24 cellular contexts compared by ENCODE assay signal in the genomic region with DNA sequence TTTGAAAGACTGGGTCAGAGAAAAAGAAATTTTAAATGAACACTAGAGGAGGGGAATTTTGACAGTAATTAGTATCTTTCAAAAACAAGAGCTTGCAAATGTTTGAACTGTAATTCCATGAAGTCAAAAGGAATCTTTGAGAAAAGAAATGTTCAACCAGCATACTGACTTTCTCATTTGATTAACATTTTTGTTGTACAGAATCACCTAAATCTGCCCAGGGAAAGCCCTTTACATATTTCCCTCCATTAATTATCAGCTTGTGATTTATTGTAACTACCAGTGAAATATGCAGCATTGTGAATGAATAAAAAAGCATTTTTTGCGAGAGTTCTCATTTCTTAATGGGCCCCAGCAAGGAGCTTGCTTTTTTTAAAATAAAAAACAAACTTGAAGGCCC.
DNase-seq lines count a peak whose midpoint lies in the region; ATAC-seq, FAIRE-seq and TF ChIP-seq lines count a peak whose summit lies in the region.
"Had no signal": no experiment of that assay in that cellular context is flagged by ENCODE, and none has a peak within 500 bp of the region (broad histone marks: within the 10 kb centered on the region; RNA-seq: fewer than 3 reads in every experiment).

No MANE protein-coding gene starts in this region.

- TF ChIP-seq RAD21 in K562 (CRISPR knock-in tag; conservative IDR thresholded peaks at IDR 0.05 in 1 of 2, IDR thresholded peaks at IDR 0.05 in 1 of 2), result no peak

- H3K27ac ChIP-seq in RWPE2 (ENCODE audit: poor library complexity, severe bottlenecking) (peak overlapping the region; percentile 96), K562 (ENCODE audit: extremely low read depth, low read depth, low read length) (peak overlapping the region; percentile 10; the same call in 1 of the 3 replicates)
- H3K27ac ChIP-seq: A549, SJCRH30 had no signal

- intact Hi-C loops in K562 (cut with micrococcal nuclease), result no loop called here

- in situ Hi-C loops in K562 (cut with MboI), result no loop called here

- peaks cover 49% of the 10 kb centered on the region for H3K4me1 ChIP-seq in RWPE2 (ENCODE audit: insufficient read depth, poor library complexity, severe bottlenecking)
- H3K4me1 ChIP-seq in K562 (replicated peaks in 1 of 2; ENCODE audit: control insufficient read depth in 2 of 2, insufficient read depth in 2 of 2, low read length in 2 of 2), result peaks cover 12 to 51% of the 10 kb centered on the region in 2 experiments
- H3K4me1 ChIP-seq: SJCRH30 had no signal

- 50% methylated on average over 1 of the region's 1 CpG for WGBS in K562 (ENCODE audit: insufficient coverage, low coverage, missing lambda C conversion rate)

- H3K4me3 ChIP-seq in RWPE2 (ENCODE audit: severe bottlenecking) (no peak overlapping the region), K562 (no peak overlapping the region), retinal pigment epithelial cell (ENCODE audit: low read length) (no peak overlapping the region)
- H3K4me3 ChIP-seq: A549, SJCRH30 had no signal

- H3K9ac ChIP-seq in K562 (ENCODE audit: insufficient read depth in 1 of 2, low read depth in 2 of 2, low read length in 2 of 2), result no peak overlapping the region; a peak in 1 of 4 replicates

- peak overlapping the region; percentile 33; the same call in 1 of the 2 replicates for H2AFZ ChIP-seq in K562 (ENCODE audit: low read depth, low read length)

- no TSS peak for BruUV-seq in K562 (replicated peaks; lab: Mats Ljungman, UMichigan)

- DNase-seq in EL, result peak; percentile 4
- no peak for DNase-seq in RWPE2 (ENCODE audit: low spot score)
- DNase-seq in K562 (ENCODE audit: extremely low read depth in 1 of 4, low spot score in 3 of 4), result no peak
- DNase-seq in retinal pigment epithelial cell (ENCODE audit: low read depth), result peak; percentile 36
- DNase-seq in SKM-1 (lab: John Stamatoyannopoulos, UW; ENCODE audit: unreplicated experiment), result no peak
- DNase-seq: CD8-positive, alpha-beta memory T cell; DMS 273 treated with DMSO at 0.1 percent for 48 hours; DND-41; HCEC 1CT; Karpas-422; NCI-H1092 treated with DMSO at 0.1 percent for 48 hours; NCI-H1436; NCI-H187; NCI-H2107; NCI-H446; NCI-H524 treated with DMSO at 0.1 percent for 48 hours; NCI-H774; PC-3; SJCRH30 had no signal

- no peaks in the 10 kb centered on the region for H3K79me2 ChIP-seq in K562 (ENCODE audit: control insufficient read depth, insufficient read depth, low read length)

- no peak for FAIRE-seq in K562 (lab: Jason Lieb, UNC)
- FAIRE-seq: H1 had no signal

- TF ChIP-seq CTCF in RWPE2 (IDR thresholded peaks at IDR 0.05; ENCODE audit: poor library complexity, severe bottlenecking) (no peak), K562 (IDR thresholded peaks at IDR 0.05 in 2 of 3, conservative IDR thresholded peaks at IDR 0.05 in 1 of 3; ENCODE audit: insufficient read depth in 2 of 3, low read depth in 1 of 3, low read length in 3 of 3) (no peak), retinal pigment epithelial cell (conservative IDR thresholded peaks at IDR 0.05; ENCODE audit: low read depth, low read length) (no peak)

- no peak overlapping the region for H3K4me2 ChIP-seq in K562 (ENCODE audit: insufficient read depth, low read length)
- H3K4me2 ChIP-seq: A549 had no signal

- H3K27me3 ChIP-seq in RWPE2 (ENCODE audit: insufficient read depth, poor library complexity, severe bottlenecking), result no peaks in the 10 kb centered on the region
- no peaks in the 10 kb centered on the region for H3K27me3 ChIP-seq in K562 (ENCODE audit: control insufficient read depth in 2 of 2, insufficient read depth in 2 of 2, low read length in 2 of 2)
- H3K27me3 ChIP-seq: SJCRH30 had no signal

- H3K36me3 ChIP-seq in RWPE2 (ENCODE audit: low read depth) (no peaks in the 10 kb centered on the region), K562 (ENCODE audit: control insufficient read depth, insufficient read depth, low read length) (no peaks in the 10 kb centered on the region)
- H3K36me3 ChIP-seq: SJCRH30 had no signal

- no peak for TF ChIP-seq EP300 in K562 (IDR thresholded peaks at IDR 0.05; ENCODE audit: low read length)

- CTCF ChIA-PET in K562 (lab: Yijun Ruan, JAX; ENCODE audit: low intra/inter-chr PET ratio), result no interaction called here

- POLR2A ChIA-PET in K562 (lab: Yijun Ruan, JAX), result no interaction called here

- H4K20me1 ChIP-seq in K562 (replicated peaks; ENCODE audit: control insufficient read depth, insufficient read depth, low read length), result no peaks in the 10 kb centered on the region

- H3K9me1 ChIP-seq in K562 (ENCODE audit: control insufficient read depth, insufficient read depth, low read length), result no peaks in the 10 kb centered on the region

- H3K9me3 ChIP-seq in RWPE2 (ENCODE audit: severe bottlenecking) (no peaks in the 10 kb centered on the region), K562 (replicated peaks; ENCODE audit: control insufficient read depth, insufficient read depth, low read depth, low read length) (no peaks in the 10 kb centered on the region)
- H3K9me3 ChIP-seq: A549, SJCRH30 had no signal

- TF ChIP-seq POLR2A in K562 (conservative IDR thresholded peaks at IDR 0.05), result no peak

- ATAC-seq in RWPE2 (ENCODE audit: low read depth) (no peak), K562 (no peak), GM21737 (IDR thresholded peaks at IDR 0.05; ENCODE audit: unreplicated experiment) (no peak), HG03139 (IDR thresholded peaks at IDR 0.05; ENCODE audit: unreplicated experiment) (no peak)
- ATAC-seq: A549, PC-3, Right ventricle myocardium inferior had no signal

TF ChIP-seq in K562, 482 proteins besides CTCF, POLR2A, EP300 and RAD21:
- TF ChIP-seq GATAD2B (IDR thresholded peaks at IDR 0.05; ENCODE audit: borderline replicate concordance) (no peak), ZNF146 (CRISPR knock-in tag; IDR thresholded peaks at IDR 0.05; ENCODE audit: unreplicated experiment) (no peak), NFIX (CRISPR knock-in tag; IDR thresholded peaks at IDR 0.05; ENCODE audit: low read depth) (no peak), ZNF277 (CRISPR knock-in tag; IDR thresholded peaks at IDR 0.05; ENCODE audit: borderline replicate concordance) (no peak), SMARCC2 (IDR thresholded peaks at IDR 0.05; ENCODE audit: low read depth) (no peak), PHTF2 (CRISPR knock-in tag; IDR thresholded peaks at IDR 0.05) (no peak)
- TF ChIP-seq, protein P1, sequence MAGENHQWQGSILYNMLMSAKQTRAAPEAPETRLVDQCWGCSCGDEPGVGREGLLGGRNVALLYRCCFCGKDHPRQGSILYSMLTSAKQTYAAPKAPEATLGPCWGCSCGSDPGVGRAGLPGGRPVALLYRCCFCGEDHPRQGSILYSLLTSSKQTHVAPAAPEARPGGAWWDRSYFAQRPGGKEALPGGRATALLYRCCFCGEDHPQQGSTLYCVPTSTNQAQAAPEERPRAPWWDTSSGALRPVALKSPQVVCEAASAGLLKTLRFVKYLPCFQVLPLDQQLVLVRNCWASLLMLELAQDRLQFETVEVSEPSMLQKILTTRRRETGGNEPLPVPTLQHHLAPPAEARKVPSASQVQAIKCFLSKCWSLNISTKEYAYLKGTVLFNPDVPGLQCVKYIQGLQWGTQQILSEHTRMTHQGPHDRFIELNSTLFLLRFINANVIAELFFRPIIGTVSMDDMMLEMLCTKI (IDR thresholded peaks at IDR 0.05; ENCODE audit: partially characterized antibody), result no peak

Comparison
In these comparisons a context has a peak if more than half of its experiments do, and no peak if none do; other contexts are left out.
1. DNase-seq: peak in EL (single experiment) and retinal pigment epithelial cell (single experiment); none in RWPE2 (single experiment), K562 (0 of 4) and SKM-1 (single experiment).